26 cellular contexts compared by ENCODE assay signal in genomic region chr19:47435196-47435595, GRCh38. TPM values are rescaled to one million over a fixed set of nuclear protein-coding genes. Genes with fewer than 3 reads are reported as not detected.
DNase-seq lines count a peak whose midpoint lies in the region; ATAC-seq lines count a peak whose summit lies in the region.
"Had no signal": no experiment of that assay in that cellular context is flagged by ENCODE, and none has a peak within 500 bp of the region (broad histone marks: within the 10 kb centered on the region; RNA-seq: fewer than 3 reads in every experiment).

No MANE protein-coding gene starts in this region.

- POLR2A ChIA-PET in activated CD4-positive, alpha-beta memory T cell treated with anti-CD3 and anti-CD28 coated beads for 36 hours (lab: Charles Lee) = interaction anchor here (0.6 kb wide), 2 partner anchors 28 to 422 kb away, joined by 3 to 4 read pairs; no protein-coding TSS in a partner anchor

- H3K4me3 ChIP-seq in BLaER1 = no peak overlapping the region
- H3K4me3 ChIP-seq in Jurkat, Clone E6-1 (ENCODE audit: low read length) = peak overlapping the region; percentile 24
- H3K4me3 ChIP-seq: esophagus muscularis mucosa, gastrocnemius medialis, HAP-1, pancreas, right atrium auricular region, upper lobe of left lung had no signal

- no peak overlapping the region for H3K9ac ChIP-seq in BLaER1

- no peaks in the 10 kb centered on the region for H3K9me3 Mint-ChIP-seq in activated CD4-positive, alpha-beta memory T cell treated with anti-CD3 and anti-CD28 coated beads for 36 hours
- H3K9me3 Mint-ChIP-seq: nephron progenitor cell had no signal

- no peaks in the 10 kb centered on the region for H3K36me3 Mint-ChIP-seq in activated CD4-positive, alpha-beta memory T cell treated with anti-CD3 and anti-CD28 coated beads for 36 hours

- peaks cover 18% of the 10 kb centered on the region for H3K4me1 Mint-ChIP-seq in activated CD4-positive, alpha-beta memory T cell treated with anti-CD3 and anti-CD28 coated beads for 36 hours (ENCODE audit: low read depth)

- CTCF ChIA-PET in activated CD4-positive, alpha-beta memory T cell treated with anti-CD3 and anti-CD28 coated beads for 36 hours (lab: Charles Lee) = interaction anchor here (0.5 to 8.0 kb wide), 12 partner anchors 18 to 308 kb away, joined by 3 to 193 read pairs (median 12); partner anchors contain the start of genes DHX34, EHD2, KPTN and NAPA

- DNase-seq in activated CD4-positive, CD25-positive, alpha-beta regulatory T cell (lab: John Stamatoyannopoulos, UW) = no peak
- DNase-seq in Jurkat, Clone E6-1 (ENCODE audit: low read depth, low spot score) = peak; percentile 78
- peak; percentile 48 for DNase-seq in activated CD4-positive, alpha-beta memory T cell treated with anti-CD3 and anti-CD28 coated beads for 36 hours
- no peak for DNase-seq in activated gamma-delta T cell treated with Interleukin-2 at 50 U/mL for 16 hours
- DNase-seq in DMS153 (lab: John Stamatoyannopoulos, UW) = no peak
- no peak for DNase-seq in NCI-H2227 treated with DMSO at 0.1 percent for 48 hours (lab: John Stamatoyannopoulos, UW)
- DNase-seq: activated CD4-positive, alpha-beta T cell treated with anti-CD3 and anti-CD28 coated beads for 48 hours; brain microvascular endothelial cell; Caco-2; gastrocnemius medialis; hypothalamus; left ventricle myocardium superior; NCI-H1694; NCI-H774; nephron progenitor cell; OCI-M1; Right ventricle myocardium superior; stimulated activated CD4-positive, alpha-beta T cell treated with anti-CD3 and anti-CD28 coated beads, Interleukin-4, amount 100 ng/mL, for 4 hours; upper lobe of left lung had no signal

- H3K36me3 ChIP-seq in BLaER1 = no peaks in the 10 kb centered on the region
- H3K36me3 ChIP-seq: brain microvascular endothelial cell, esophagus muscularis mucosa, gastrocnemius medialis, HAP-1, pancreas, right atrium auricular region, upper lobe of left lung had no signal

- peaks cover 72% of the 10 kb centered on the region for H3K27me3 ChIP-seq in BLaER1
- H3K27me3 ChIP-seq: brain microvascular endothelial cell had no signal

- H3K27me3 Mint-ChIP-seq in activated CD4-positive, alpha-beta memory T cell treated with anti-CD3 and anti-CD28 coated beads for 36 hours = peaks cover 39% of the 10 kb centered on the region

- H3K27ac ChIP-seq in BLaER1 = no peak overlapping the region
- H3K27ac ChIP-seq: 22Rv1, brain microvascular endothelial cell, esophagus muscularis mucosa, gastrocnemius medialis, pancreas, right atrium auricular region, upper lobe of left lung had no signal

- peaks cover 39% of the 10 kb centered on the region for H3K4me1 ChIP-seq in BLaER1
- H3K4me1 ChIP-seq: Caco-2, HAP-1 had no signal

- H3K27ac Mint-ChIP-seq in activated CD4-positive, alpha-beta memory T cell treated with anti-CD3 and anti-CD28 coated beads for 36 hours = no peak overlapping the region
- H3K27ac Mint-ChIP-seq: nephron progenitor cell had no signal

- H3K4me3 Mint-ChIP-seq in activated CD4-positive, alpha-beta memory T cell treated with anti-CD3 and anti-CD28 coated beads for 36 hours = peak overlapping the region; percentile 23
- H3K4me3 Mint-ChIP-seq: nephron progenitor cell had no signal

- peaks cover 10% of the 10 kb centered on the region; the same call in 1 of the 2 replicates for H3K9me3 ChIP-seq in BLaER1
- H3K9me3 ChIP-seq: Caco-2, esophagus muscularis mucosa, gastrocnemius medialis, HAP-1, pancreas, right atrium auricular region, upper lobe of left lung had no signal

- H4K20me1 ChIP-seq in BLaER1 = peaks cover 32% of the 10 kb centered on the region

- intact Hi-C loops in activated CD4-positive, alpha-beta memory T cell treated with anti-CD3 and anti-CD28 coated beads for 36 hours (cut with micrococcal nuclease) = loop anchor here (10.0 kb wide), 1 partner anchor 170 kb away; the partner anchor contains the start of gene BICRA

- H3K4me2 ChIP-seq in BLaER1 = peak overlapping the region; percentile 69

- ATAC-seq in activated CD4-positive, CD25-positive, alpha-beta regulatory T cell treated with anti-CD3 and anti-CD28 coated beads, Interleukin-2, amount 50 U/mL, for 24 hours = peak; percentile 33 to 50
- ATAC-seq: gastrocnemius medialis, left ventricle myocardium superior, pancreas had no signal

RNA-seq across cellular contexts. Expression of gene MEIS3, which starts 15.9 kb away (rescaled TPM):
- 0.81 TPM for polyA plus RNA-seq in Jurkat, Clone E6-1 (2012; ENCODE audit: insufficient read depth, insufficient read length)
- under 1 TPM; 0.26 to 0.63 TPM for total RNA-seq in activated CD4-positive, alpha-beta memory T cell treated with anti-CD3 and anti-CD28 coated beads for 36 hours

RNA-seq across cellular contexts. Expression of gene SLC8A2, which starts 36.5 kb away (rescaled TPM):
- not detected for polyA plus RNA-seq in Jurkat, Clone E6-1 (2012; ENCODE audit: insufficient read depth, insufficient read length)
- under 1 TPM in 1 of 2 experiments, not detected in 1; 0.14 TPM for total RNA-seq in activated CD4-positive, alpha-beta memory T cell treated with anti-CD3 and anti-CD28 coated beads for 36 hours
- total RNA-seq: gastrocnemius medialis, left ventricle myocardium superior had no signal

RNA-seq across cellular contexts. Expression of gene KPTN, which starts 48.8 kb away (rescaled TPM):
- polyA plus RNA-seq in Jurkat, Clone E6-1 (2012; ENCODE audit: insufficient read depth, insufficient read length) = 20.6 TPM
- total RNA-seq in activated CD4-positive, alpha-beta memory T cell treated with anti-CD3 and anti-CD28 coated beads for 36 hours = 1 to 10 TPM; 7.0 to 9.2 TPM

Comparison
In these comparisons a context has a peak if more than half of its experiments do, and no peak if none do; other contexts are left out.
1. DNase-seq: peak in Jurkat, Clone E6-1 (single experiment) and activated CD4-positive, alpha-beta memory T cell treated with anti-CD3 and anti-CD28 coated beads for 36 hours (single experiment); none in activated CD4-positive, CD25-positive, alpha-beta regulatory T cell (0 of 4), activated gamma-delta T cell treated with Interleukin-2 at 50 U/mL for 16 hours (single experiment), DMS153 (single experiment) and NCI-H2227 treated with DMSO at 0.1 percent for 48 hours (single experiment).